ENCODE assay signal across 11 cellular contexts in the genomic region with DNA sequence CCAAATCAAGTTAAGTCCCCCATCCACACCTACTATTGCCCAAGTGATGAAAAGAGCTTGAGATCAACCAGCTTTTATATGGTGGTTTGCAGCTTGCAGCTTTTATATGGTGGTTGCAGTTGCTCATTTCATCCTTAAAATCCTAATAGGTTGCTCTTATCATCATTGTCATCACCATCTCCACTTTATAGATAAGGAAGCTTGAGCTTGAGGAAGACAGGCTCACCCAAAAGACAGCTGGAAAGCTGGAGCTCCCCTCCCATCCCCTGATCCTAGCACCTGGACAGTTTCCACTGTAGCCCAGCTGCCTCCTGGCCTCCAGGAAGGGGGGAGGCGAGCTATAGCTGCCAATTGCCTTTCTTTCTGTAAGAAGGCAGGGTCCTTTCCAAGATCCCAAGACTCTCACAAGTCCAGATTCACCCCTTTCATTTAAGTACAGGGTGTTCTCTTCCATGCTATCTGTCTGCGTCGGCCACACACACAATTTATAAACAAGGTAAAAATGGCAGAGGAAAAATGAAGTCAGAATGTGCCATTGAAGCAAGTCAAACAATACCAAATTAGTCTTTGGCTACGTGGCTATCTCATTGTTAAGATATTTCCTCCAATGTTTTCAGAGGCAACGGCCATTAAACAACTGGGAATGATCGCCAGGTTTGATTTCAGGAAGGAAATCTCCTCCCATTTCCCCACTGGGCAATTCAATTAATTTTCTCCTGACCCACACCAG.
DNase-seq lines count a peak whose midpoint lies in the region; ATAC-seq and TF ChIP-seq lines count a peak whose summit lies in the region.
"Had no signal": no experiment of that assay in that cellular context is flagged by ENCODE, and none has a peak within 500 bp of the region (broad histone marks: within the 10 kb centered on the region; RNA-seq: fewer than 3 reads in every experiment).

No MANE protein-coding gene starts in this region.

- peak in 1 of 4 donors; percentile 24 for TF ChIP-seq EP300 in sigmoid colon (IDR thresholded peaks at IDR 0.05)

- intact Hi-C loops in ascending aorta (cut with DNase I) (loop anchor here (10.0 kb wide), 1 partner anchor 167 kb away; the partner anchor contains the start of gene POLG2), sigmoid colon (cut with DNase I) (no loop called here)

- DNase-seq in DMS 273 treated with DMSO at 0.1 percent for 48 hours (lab: John Stamatoyannopoulos, UW): peak; percentile 16
- DNase-seq in ascending aorta (ENCODE audit: low spot score in 2 of 2): no peak
- DNase-seq in right atrium auricular region (ENCODE audit: low spot score): peak; percentile 82
- no peak for DNase-seq in sigmoid colon
- DNase-seq in germinal center (ENCODE audit: low spot score): no peak
- no peak for DNase-seq in OCI-M1 (lab: John Stamatoyannopoulos, UW)
- DNase-seq: activated T-cell treated with anti-CD3 and anti-CD28 coated beads, Interleukin-2, amount 50 U/mL, for 48 hours; NCI-H1105 treated with DMSO at 0.1 percent for 48 hours had no signal

- H3K36me3 ChIP-seq in ascending aorta (no peaks in the 10 kb centered on the region), right atrium auricular region (no peaks in the 10 kb centered on the region), sigmoid colon (no peaks in the 10 kb centered on the region)

- no peak for ATAC-seq in GM21526 (IDR thresholded peaks at IDR 0.05; ENCODE audit: low FRiP score, unreplicated experiment)
- ATAC-seq in HG02852 (IDR thresholded peaks at IDR 0.05; ENCODE audit: unreplicated experiment): no peak

- WGBS in sigmoid colon, 2 donors: 73 to 77% methylated on average over 6 of the region's 6 CpGs

- H3K27me3 ChIP-seq in ascending aorta: no peaks in the 10 kb centered on the region
- no peaks in the 10 kb centered on the region for H3K27me3 ChIP-seq in right atrium auricular region
- no peaks in the 10 kb centered on the region for H3K27me3 ChIP-seq in sigmoid colon

- H3K27ac ChIP-seq in ascending aorta (peak overlapping the region; percentile 77 to 78), right atrium auricular region (peak overlapping the region; percentile 74 to 85), sigmoid colon (peak overlapping the region; percentile 4 to 70 (median 35))

- TF ChIP-seq POLR2A in sigmoid colon (IDR thresholded peaks at IDR 0.05): no peak

- H3K4me1 ChIP-seq in ascending aorta (peaks cover 0 to 38% of the 10 kb centered on the region in 2 donors), right atrium auricular region (peaks cover 0 to 62% of the 10 kb centered on the region in 2 donors), sigmoid colon (peaks cover 0 to 4% (median 2%) of the 10 kb centered on the region in 4 donors)

- TF ChIP-seq CTCF in ascending aorta (IDR thresholded peaks at IDR 0.05) (no peak), right atrium auricular region (IDR thresholded peaks at IDR 0.05) (no peak), sigmoid colon (IDR thresholded peaks at IDR 0.05) (no peak)

- H3K9me3 ChIP-seq in ascending aorta: no peaks in the 10 kb centered on the region
- no peaks in the 10 kb centered on the region for H3K9me3 ChIP-seq in right atrium auricular region
- H3K9me3 ChIP-seq in sigmoid colon: no peaks in the 10 kb centered on the region

- H3K4me3 ChIP-seq in ascending aorta (no peak overlapping the region), right atrium auricular region (no peak overlapping the region), sigmoid colon (no peak overlapping the region)
- H3K4me3 ChIP-seq: GM12878 had no signal

Comparison
In these comparisons a context has a peak if more than half of its experiments do, and no peak if none do; other contexts are left out.
1. DNase-seq: peak in DMS 273 treated with DMSO at 0.1 percent for 48 hours (single experiment) and right atrium auricular region (single experiment); none in ascending aorta (0 of 2), sigmoid colon (single experiment), germinal center (single experiment) and OCI-M1 (single experiment).
2. Peak in every context shown above with its lines, with median percentiles within 50 percentile points of each other: H3K27ac ChIP-seq.